1 cellular context compared by ENCODE assay signal in genomic region chr14:34211732-34212131, GRCh38.
TF ChIP-seq lines count a peak whose summit lies in the region.

No MANE protein-coding gene starts in this region.

TF ChIP-seq in GM12878, 131 proteins besides CTCF, POLR2A, EP300 and RAD21 (continued from another document and continues in another):
- TF ChIP-seq ZNF592 (IDR thresholded peaks at IDR 0.05), result no peak
- TF ChIP-seq RELA (IDR thresholded peaks at IDR 0.05; ENCODE audit: borderline replicate concordance, partially characterized antibody), result no peak
- TF ChIP-seq SPI1 (IDR thresholded peaks at IDR 0.05; ENCODE audit: borderline replicate concordance, insufficient read depth, low read depth, low read length), result no peak
- no peak for TF ChIP-seq ZSCAN29 (IDR thresholded peaks at IDR 0.05)
- peak; percentile 90 for TF ChIP-seq DPF2 (IDR thresholded peaks at IDR 0.05)
- TF ChIP-seq USF1 (IDR thresholded peaks at IDR 0.05; ENCODE audit: borderline replicate concordance, extremely low read length, insufficient read depth, low read depth, low read length), result no peak
- TF ChIP-seq MTA3 (IDR thresholded peaks at IDR 0.05; ENCODE audit: borderline replicate concordance, low read length), result no peak
- no peak for TF ChIP-seq ZBED1 (IDR thresholded peaks at IDR 0.05; ENCODE audit: borderline replicate concordance)
- TF ChIP-seq TCF12 (IDR thresholded peaks at IDR 0.05; ENCODE audit: low read depth, low read length), result no peak
- TF ChIP-seq ZNF24 (IDR thresholded peaks at IDR 0.05), result no peak
- TF ChIP-seq IRF5 (IDR thresholded peaks at IDR 0.05; ENCODE audit: borderline replicate concordance), result no peak
- no peak for TF ChIP-seq TCF7 (IDR thresholded peaks at IDR 0.05; ENCODE audit: borderline replicate concordance)
- no peak for TF ChIP-seq ESRRA (IDR thresholded peaks at IDR 0.05; ENCODE audit: low read length)
- TF ChIP-seq ATF2 (IDR thresholded peaks at IDR 0.05; ENCODE audit: low read length), result no peak
- peak; percentile 81 for TF ChIP-seq RELB (IDR thresholded peaks at IDR 0.05; ENCODE audit: low read depth)
- TF ChIP-seq KLF5 (IDR thresholded peaks at IDR 0.05; ENCODE audit: partially characterized antibody), result no peak
- TF ChIP-seq POLR2AphosphoS2 (IDR thresholded peaks at IDR 0.05; ENCODE audit: low read depth, low read length), result no peak
- TF ChIP-seq PRDM15 (CRISPR knock-in tag; IDR thresholded peaks at IDR 0.05), result no peak
- no peak for TF ChIP-seq BCL3 (IDR thresholded peaks at IDR 0.05; ENCODE audit: borderline replicate concordance, insufficient read depth, low read depth, low read length, poor library complexity, severe bottlenecking)
- TF ChIP-seq BCL11A (IDR thresholded peaks at IDR 0.05; ENCODE audit: low read depth, low read length), result peak; percentile 63; the same call in 1 of the 2 replicates
- no peak for TF ChIP-seq E2F4 (IDR thresholded peaks at IDR 0.05; ENCODE audit: low read depth, low read length)
- no peak for TF ChIP-seq MYB (IDR thresholded peaks at IDR 0.05; ENCODE audit: borderline replicate concordance, low read depth, low read length)
- TF ChIP-seq JUNB (IDR thresholded peaks at IDR 0.05), result no peak
- TF ChIP-seq MYC (IDR thresholded peaks at IDR 0.05; ENCODE audit: insufficient read depth, insufficient read length, insufficient replicate concordance, low read length, severe bottlenecking), result no peak
- no peak for TF ChIP-seq WRNIP1 (IDR thresholded peaks at IDR 0.05; ENCODE audit: borderline replicate concordance, low read depth, low read length)
- no peak for TF ChIP-seq CHD2 (IDR thresholded peaks at IDR 0.05; ENCODE audit: borderline replicate concordance, low read depth, low read length)
- TF ChIP-seq USF2 (IDR thresholded peaks at IDR 0.05; ENCODE audit: borderline replicate concordance, low read depth, low read length), result no peak
- no peak for TF ChIP-seq CEBPZ (IDR thresholded peaks at IDR 0.05; ENCODE audit: low read depth, low read length)
- no peak for TF ChIP-seq RBBP5 (conservative IDR thresholded peaks at IDR 0.05)
- TF ChIP-seq TARDBP (IDR thresholded peaks at IDR 0.05; ENCODE audit: borderline replicate concordance), result no peak
